8 cellular contexts compared by ENCODE assay signal in genomic region chr4:76090241-76090691, GRCh38. TPM values are rescaled to one million over a fixed set of nuclear protein-coding genes. Genes with fewer than 3 reads are reported as not detected.
A peak's percentile ranks its signal among the peaks of the same experiment; 100 is the strongest.
DNase-seq lines count a peak whose midpoint lies in the region; ATAC-seq, FAIRE-seq and TF ChIP-seq lines count a peak whose summit lies in the region.
"Had no signal": no experiment of that assay in that cellular context is flagged by ENCODE, and none has a peak within 500 bp of the region (broad histone marks: within the 10 kb centered on the region; RNA-seq: fewer than 3 reads in every experiment).

No MANE protein-coding gene starts in this region.

- H3K27me3 Mint-ChIP-seq in effector memory CD8-positive, alpha-beta T cell: peaks cover 0 to 6% of the 10 kb centered on the region in 2 donors
- H3K27me3 Mint-ChIP-seq in activated naive CD4-positive, alpha-beta T cell treated with anti-CD3 and anti-CD28 coated beads for 36 hours (ENCODE audit: low read depth): no peaks in the 10 kb centered on the region

- H3K9me3 Mint-ChIP-seq in effector memory CD8-positive, alpha-beta T cell: no peaks in the 10 kb centered on the region
- H3K9me3 Mint-ChIP-seq in activated naive CD4-positive, alpha-beta T cell treated with anti-CD3 and anti-CD28 coated beads for 36 hours: no peaks in the 10 kb centered on the region

- peaks cover 2 to 3% of the 10 kb centered on the region in 2 donors for H3K4me1 Mint-ChIP-seq in effector memory CD8-positive, alpha-beta T cell (ENCODE audit: low read depth in 2 of 2)
- H3K4me1 Mint-ChIP-seq in activated naive CD4-positive, alpha-beta T cell treated with anti-CD3 and anti-CD28 coated beads for 36 hours (ENCODE audit: low read depth): peaks cover 4% of the 10 kb centered on the region

- H3K27ac ChIP-seq in pancreas (peak overlapping the region in 2 of 4 donors; percentile 38 to 50), stomach (no peak overlapping the region)

- no peak for FAIRE-seq in pancreas (lab: Jason Lieb, UNC)

- H3K27ac Mint-ChIP-seq in effector memory CD8-positive, alpha-beta T cell: no peak overlapping the region
- no peak overlapping the region for H3K27ac Mint-ChIP-seq in activated naive CD4-positive, alpha-beta T cell treated with anti-CD3 and anti-CD28 coated beads for 36 hours

- H3K4me3 ChIP-seq in pancreas (no peak overlapping the region), stomach (no peak overlapping the region)

- peaks cover 0 to 3% (median 3%) of the 10 kb centered on the region in 3 donors for H3K4me1 ChIP-seq in pancreas
- H3K4me1 ChIP-seq in stomach: peaks cover 0 to 11% (median 4%) of the 10 kb centered on the region in 4 donors

- H3K27me3 ChIP-seq in pancreas: no peaks in the 10 kb centered on the region
- H3K27me3 ChIP-seq in stomach: no peaks in the 10 kb centered on the region

- TF ChIP-seq CTCF in pancreas (IDR thresholded peaks at IDR 0.05) (no peak), stomach (IDR thresholded peaks at IDR 0.05) (no peak)

- TF ChIP-seq POLR2A in stomach (IDR thresholded peaks at IDR 0.05): no peak

- WGBS in pancreas, 2 donors: 48 to 50% methylated on average over 7 of the region's 7 CpGs
- 46 to 57% (median 49%) methylated on average over 7 of the region's 7 CpGs for WGBS in stomach, 5 donors

- intact Hi-C loops in pancreas (cut with DNase I) (no loop called here), stomach (cut with DNase I; ENCODE audit: low total_unique reads) (no loop called here)
- intact Hi-C loops in activated naive CD4-positive, alpha-beta T cell treated with anti-CD3 and anti-CD28 coated beads for 36 hours (cut with micrococcal nuclease): no loop called here

- H3K9me3 ChIP-seq in pancreas: no peaks in the 10 kb centered on the region
- no peaks in the 10 kb centered on the region for H3K9me3 ChIP-seq in stomach

- peak; percentile 87 for ATAC-seq in effector memory CD8-positive, alpha-beta T cell (replicated peaks)
- peak in 3 of 4 donors; percentile 60 to 88 (median 78) for ATAC-seq in pancreas
- ATAC-seq in GM21786 (IDR thresholded peaks at IDR 0.05; ENCODE audit: unreplicated experiment): no peak

- no peaks in the 10 kb centered on the region for H3K36me3 Mint-ChIP-seq in effector memory CD8-positive, alpha-beta T cell (ENCODE audit: insufficient read depth)
- no peaks in the 10 kb centered on the region for H3K36me3 Mint-ChIP-seq in activated naive CD4-positive, alpha-beta T cell treated with anti-CD3 and anti-CD28 coated beads for 36 hours (ENCODE audit: low read depth)

- CTCF ChIA-PET in activated naive CD4-positive, alpha-beta T cell treated with anti-CD3 and anti-CD28 coated beads for 36 hours (lab: Charles Lee): interaction anchor here (0.6 to 1.8 kb wide), 3 partner anchors 23 to 94 kb away, joined by 3 to 5 read pairs (median 3); no protein-coding TSS in a partner anchor

- DNase-seq in GM19238 (ENCODE audit: insufficient read length, low spot score): peak; percentile 7
- DNase-seq in NAMALWA (ENCODE audit: low spot score): peak; percentile 45
- DNase-seq in effector memory CD8-positive, alpha-beta T cell: peak in 1 of 3 experiments; percentile 2
- peak in 2 of 6 donors; percentile 6 to 41 for DNase-seq in pancreas
- DNase-seq in activated naive CD4-positive, alpha-beta T cell treated with anti-CD3 and anti-CD28 coated beads for 36 hours: no peak
- no peak for DNase-seq in stomach

- H3K4me3 Mint-ChIP-seq in effector memory CD8-positive, alpha-beta T cell: no peak overlapping the region
- no peak overlapping the region for H3K4me3 Mint-ChIP-seq in activated naive CD4-positive, alpha-beta T cell treated with anti-CD3 and anti-CD28 coated beads for 36 hours

- H3K36me3 ChIP-seq in pancreas (no peaks in the 10 kb centered on the region), stomach (no peaks in the 10 kb centered on the region)

- TF ChIP-seq EP300 in stomach (IDR thresholded peaks at IDR 0.05): no peak

RNA-seq across cellular contexts. Expression of gene ART3, which starts 15.8 kb away (rescaled TPM):
- total RNA-seq in pancreas: 1 to 10 TPM in 5 of 6 donors, under 1 TPM in 1; 0.32 to 7.5 (median 4.9) TPM
- polyA plus RNA-seq in pancreas: 10 to 100 TPM in 1 of 2 donors, 1 to 10 TPM in 1; 2.5 to 14.4 TPM
- total RNA-seq in activated naive CD4-positive, alpha-beta T cell treated with anti-CD3 and anti-CD28 coated beads for 36 hours: not detected
- total RNA-seq in stomach: 10 to 100 TPM in 1 of 5 donors, under 1 TPM in 2, not detected in 2; 0.45 to 26.3 (median 0.55) TPM
- polyA plus RNA-seq in stomach: under 1 TPM in 2 of 3 donors, not detected in 1; 0.46 to 0.90 TPM
- polyA plus RNA-seq: liver had no signal

RNA-seq across cellular contexts. Expression of gene CXCL11, which starts 54.4 kb away (rescaled TPM):
- total RNA-seq in pancreas: 1 to 10 TPM in 4 of 6 donors, under 1 TPM in 2; 0.13 to 3.7 (median 2.2) TPM
- polyA plus RNA-seq in pancreas: under 1 TPM; 0.72 to 0.73 TPM
- not detected for total RNA-seq in activated naive CD4-positive, alpha-beta T cell treated with anti-CD3 and anti-CD28 coated beads for 36 hours
- total RNA-seq in stomach: 1 to 10 TPM in 1 of 5 donors, under 1 TPM in 1, not detected in 3; 0.43 to 1.3 TPM
- 1 to 10 TPM in 1 of 3 donors, under 1 TPM in 1, not detected in 1; 0.19 to 3.4 TPM for polyA plus RNA-seq in stomach

RNA-seq across cellular contexts. Expression of gene NUP54, which starts 57.9 kb away (rescaled TPM):
- total RNA-seq in pancreas (10 to 100 TPM; 17.5 to 20.8 (median 19.2) TPM), stomach (10 to 100 TPM in 3 of 5 donors, 1 to 10 TPM in 2; 9.3 to 87.6 (median 10.3) TPM)
- polyA plus RNA-seq in pancreas (10 to 100 TPM; 15.6 to 21.7 TPM), stomach (10 to 100 TPM; 14.2 to 21.8 (median 21.5) TPM)
- total RNA-seq in activated naive CD4-positive, alpha-beta T cell treated with anti-CD3 and anti-CD28 coated beads for 36 hours: 10 to 100 TPM; 43.9 to 53.4 TPM

Comparison
In these comparisons a context has a peak if more than half of its experiments do, and no peak if none do; other contexts are left out.
1. DNase-seq: peak in GM19238 (single experiment) and NAMALWA (single experiment); none in activated naive CD4-positive, alpha-beta T cell treated with anti-CD3 and anti-CD28 coated beads for 36 hours (single experiment) and stomach (single experiment).